In the genomic region with DNA sequence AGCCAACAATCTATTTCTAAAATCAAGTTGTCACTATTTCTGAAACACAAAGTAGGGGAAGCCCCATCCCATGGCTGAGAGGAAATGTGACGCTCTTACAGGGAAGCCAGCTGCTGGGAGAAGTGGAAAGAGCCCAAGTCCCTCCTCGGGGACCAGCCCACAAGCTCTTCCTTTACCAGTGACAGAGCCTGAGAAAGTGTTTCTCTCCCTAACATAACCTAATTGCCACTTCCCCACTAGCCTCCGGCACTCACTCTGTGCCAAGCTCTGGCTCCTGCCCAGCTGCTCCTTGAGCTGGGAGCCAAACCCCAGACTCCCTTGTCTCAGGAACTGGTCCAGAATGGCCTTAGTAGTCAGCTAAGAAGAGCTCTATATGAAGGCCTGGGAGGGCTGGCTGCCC, we compare ENCODE assay signal across 15 cellular contexts. TPM values are rescaled to one million over a fixed set of nuclear protein-coding genes. Genes with fewer than 3 reads are reported as not detected.
DNase-seq lines count a peak whose midpoint lies in the region; ATAC-seq and TF ChIP-seq lines count a peak whose summit lies in the region.
"Had no signal": no experiment of that assay in that cellular context is flagged by ENCODE, and none has a peak within 500 bp of the region (broad histone marks: within the 10 kb centered on the region; RNA-seq: fewer than 3 reads in every experiment).

No MANE protein-coding gene starts in this region.

- TF ChIP-seq CTCF in C4-2B (conservative IDR thresholded peaks at IDR 0.05) (no peak), OCI-LY3 (IDR thresholded peaks at IDR 0.05; ENCODE audit: low read depth, low read length) (no peak), foreskin keratinocyte (conservative IDR thresholded peaks at IDR 0.05) (no peak), psoas muscle (IDR thresholded peaks at IDR 0.05) (no peak), osteocyte (IDR thresholded peaks at IDR 0.05) (no peak)

- H2AFZ ChIP-seq in OCI-LY3 (ENCODE audit: low read depth, low read length), result no peak overlapping the region

- peak; percentile 16 for ATAC-seq in foreskin keratinocyte
- ATAC-seq in psoas muscle, result peak; percentile 50 to 76 (median 63)
- no peak for ATAC-seq in GM21786 (IDR thresholded peaks at IDR 0.05; ENCODE audit: unreplicated experiment)
- no peak for ATAC-seq in HG03039 (IDR thresholded peaks at IDR 0.05; ENCODE audit: unreplicated experiment)
- ATAC-seq: activated T-cell treated with anti-CD3 and anti-CD28 coated beads, Interleukin-2, amount 50 U/mL, for 4 hours had no signal

- H3K4me3 Mint-ChIP-seq in osteocyte (ENCODE audit: unreplicated experiment), result no peak overlapping the region
- H3K4me3 Mint-ChIP-seq: activated T-cell treated with anti-CD3 and anti-CD28 coated beads, Interleukin-2, amount 50 U/mL, for 4 hours; CD8-positive, alpha-beta memory T cell; central memory CD8-positive, alpha-beta T cell had no signal

- H3K9me3 ChIP-seq in OCI-LY3 (ENCODE audit: insufficient read depth, low read length) (no peaks in the 10 kb centered on the region), psoas muscle (no peaks in the 10 kb centered on the region)

- H3K27ac ChIP-seq in C4-2B (peak overlapping the region; percentile 19), OCI-LY3 (ENCODE audit: low read length) (no peak overlapping the region), foreskin keratinocyte (no peak overlapping the region), psoas muscle (no peak overlapping the region)
- H3K27ac ChIP-seq: VCaP had no signal

- H3K27me3 Mint-ChIP-seq in osteocyte (ENCODE audit: unreplicated experiment), result peaks cover 25% of the 10 kb centered on the region

- no peaks in the 10 kb centered on the region for H3K9me3 Mint-ChIP-seq in osteocyte (ENCODE audit: unreplicated experiment)
- H3K9me3 Mint-ChIP-seq: activated T-cell treated with anti-CD3 and anti-CD28 coated beads, Interleukin-2, amount 50 U/mL, for 4 hours; CD8-positive, alpha-beta memory T cell; central memory CD8-positive, alpha-beta T cell had no signal

- H3K4me1 ChIP-seq in OCI-LY3 (ENCODE audit: low read length) (peaks cover 12% of the 10 kb centered on the region), foreskin keratinocyte (no peaks in the 10 kb centered on the region), psoas muscle (no peaks in the 10 kb centered on the region)

- no peaks in the 10 kb centered on the region for H4K20me1 ChIP-seq in OCI-LY3 (ENCODE audit: insufficient read depth, low read length)

- no peak overlapping the region for H3K9ac ChIP-seq in OCI-LY3 (ENCODE audit: low read length)

- no peaks in the 10 kb centered on the region for H3K36me3 Mint-ChIP-seq in osteocyte (ENCODE audit: unreplicated experiment)
- H3K36me3 Mint-ChIP-seq: CD8-positive, alpha-beta memory T cell had no signal

- H3K36me3 ChIP-seq in OCI-LY3 (replicated peaks; ENCODE audit: low read depth, low read length), result no peaks in the 10 kb centered on the region
- H3K36me3 ChIP-seq in psoas muscle (ENCODE audit: insufficient read depth in 1 of 2, low read depth in 1 of 2), result no peaks in the 10 kb centered on the region

- H3K4me3 ChIP-seq in OCI-LY3 (ENCODE audit: low read length) (no peak overlapping the region), psoas muscle (no peak overlapping the region)

- DNase-seq in foreskin keratinocyte, result no peak
- peak; percentile 52 to 70 for DNase-seq in psoas muscle
- DNase-seq in HuH-7 (ENCODE audit: low spot score), result no peak
- DNase-seq in osteocyte (ENCODE audit: extremely low spot score, unreplicated experiment), result no peak
- DNase-seq: activated T-cell treated with anti-CD3 and anti-CD28 coated beads, Interleukin-2, amount 50 U/mL, for 4 hours; CD8-positive, alpha-beta memory T cell; foreskin melanocyte; NCI-H1930; small intestine had no signal

- H3K27ac Mint-ChIP-seq in osteocyte (ENCODE audit: unreplicated experiment), result no peak overlapping the region
- H3K27ac Mint-ChIP-seq: CD8-positive, alpha-beta memory T cell had no signal

- H3K4me2 ChIP-seq in OCI-LY3 (ENCODE audit: low read length), result peak overlapping the region; percentile 3; the same call in 1 of the 2 replicates

- no peaks in the 10 kb centered on the region for H3K79me2 ChIP-seq in OCI-LY3 (ENCODE audit: low read length)

- intact Hi-C loops in psoas muscle (cut with DNase I), result no loop called here

- WGBS in psoas muscle, 3 donors, result 2 to 8% (median 5%) methylated on average over 3 of the region's 3 CpGs

- H3K4me1 Mint-ChIP-seq in osteocyte (ENCODE audit: unreplicated experiment), result peaks cover 16% of the 10 kb centered on the region
- H3K4me1 Mint-ChIP-seq: CD8-positive, alpha-beta memory T cell; central memory CD8-positive, alpha-beta T cell had no signal

- no peaks in the 10 kb centered on the region for H3K27me3 ChIP-seq in OCI-LY3 (ENCODE audit: low read depth, low read length)
- H3K27me3 ChIP-seq in foreskin keratinocyte, result peaks cover 5% of the 10 kb centered on the region
- no peaks in the 10 kb centered on the region for H3K27me3 ChIP-seq in psoas muscle (ENCODE audit: insufficient read depth in 3 of 3, low read length in 2 of 3)

RNA-seq across cellular contexts. Expression of gene TNFAIP8L3, which starts 42.9 kb away (rescaled TPM):
- total RNA-seq in foreskin keratinocyte (0.18 and 0.41 TPM in 2 replicates), psoas muscle (10 to 100 TPM in 1 of 4 donors, 1 to 10 TPM in 1, under 1 TPM in 2; 0.61 to 14.1 (median 1.6) TPM), osteocyte (0.31 and 0.35 TPM in 2 replicates)
- polyA plus RNA-seq in foreskin keratinocyte (0.17 and 0.19 TPM in 2 replicates), psoas muscle (10 to 100 TPM in 1 of 3 donors, under 1 TPM in 2; 0.52 to 47.3 (median 0.77) TPM)
- polyA plus RNA-seq: CD8-positive, alpha-beta memory T cell had no signal

Comparison
In these comparisons a context has a peak if more than half of its experiments do, and no peak if none do; other contexts are left out.
1. ATAC-seq: peak in foreskin keratinocyte (single experiment) and psoas muscle (4 of 4); none in GM21786 (single experiment) and HG03039 (single experiment).
2. DNase-seq: peak in psoas muscle (2 of 2); none in foreskin keratinocyte (0 of 2), HuH-7 (single experiment) and osteocyte (single experiment).